In the genomic region with DNA sequence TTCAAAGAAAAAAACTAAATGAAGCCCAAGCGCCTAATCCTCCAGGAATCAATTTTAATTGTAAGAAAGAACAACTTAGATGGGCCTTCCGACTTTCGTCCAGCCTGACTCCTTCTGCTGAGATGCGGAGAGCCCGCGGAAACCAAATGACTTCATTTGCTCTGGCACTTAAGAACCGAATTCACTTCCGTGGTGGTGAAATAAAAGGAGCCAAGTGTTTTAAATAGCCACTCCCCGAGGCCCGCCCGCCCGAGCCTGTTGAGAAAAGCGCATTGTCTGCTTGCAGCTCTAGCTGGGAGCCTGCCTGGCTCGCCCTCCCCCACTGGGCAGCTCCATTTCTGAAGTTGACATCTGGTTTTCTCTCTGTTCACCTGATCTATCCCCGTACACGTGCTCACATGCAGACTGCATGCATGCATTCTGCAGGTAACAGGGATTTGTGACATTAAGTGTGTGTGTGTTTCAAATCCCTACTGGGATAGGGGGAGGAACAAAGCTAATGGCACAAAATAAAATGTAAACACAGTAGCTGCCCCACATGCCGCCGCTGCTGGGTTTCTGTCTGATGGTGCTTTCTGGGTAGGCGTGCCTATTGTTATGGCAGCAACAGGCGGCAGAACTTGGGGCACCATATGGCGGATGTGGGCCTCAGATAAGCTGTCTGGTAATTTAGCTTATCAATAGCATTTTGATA, we compare ENCODE assay signal across 1 cellular context.
TF ChIP-seq lines count a peak whose summit lies in the region.

No MANE protein-coding gene starts in this region.

TF ChIP-seq in H1, 55 proteins besides CTCF, POLR2A, EP300 and RAD21 (continued from another document):
- TF ChIP-seq JUN (IDR thresholded peaks at IDR 0.05; ENCODE audit: low read depth, low read length) (no peak), CEBPB (IDR thresholded peaks at IDR 0.05; ENCODE audit: low read depth, low read length) (no peak; the same call in 1 of the 2 replicates), SUZ12 (IDR thresholded peaks at IDR 0.05; ENCODE audit: low read length) (no peak), RBBP5 (IDR thresholded peaks at IDR 0.05; ENCODE audit: borderline replicate concordance, low read depth, low read length) (peak; percentile 74; the same call in 1 of the 2 replicates), MAFK (IDR thresholded peaks at IDR 0.05; ENCODE audit: low read depth, low read length) (no peak), CTBP2 (IDR thresholded peaks at IDR 0.05; ENCODE audit: borderline replicate concordance, insufficient read depth, insufficient read length, low read length) (peak; percentile 97), NRF1 (IDR thresholded peaks at IDR 0.05; ENCODE audit: low read depth, low read length) (no peak), KDM5A (IDR thresholded peaks at IDR 0.05; ENCODE audit: low read length) (no peak), EZH2 (IDR thresholded peaks at IDR 0.05; ENCODE audit: low read depth, low read length, severe bottlenecking) (no peak), TAF7 (optimal IDR thresholded peaks at IDR 0.05; ENCODE audit: borderline replicate concordance, low read depth, low read length) (no peak), HDAC2 (IDR thresholded peaks at IDR 0.05; ENCODE audit: borderline replicate concordance in 1 of 2, low read depth in 2 of 2, low read length in 2 of 2) (peak; percentile 47 to 97; a peak in 3 of 4 replicates), CREB1 (IDR thresholded peaks at IDR 0.05) (no peak; the same call in 1 of the 2 replicates), SAP30 (IDR thresholded peaks at IDR 0.05; ENCODE audit: insufficient read depth, insufficient replicate concordance, low read length) (peak; percentile 78), RXRA (IDR thresholded peaks at IDR 0.05; ENCODE audit: insufficient read depth, low read depth, low read length) (no peak), TBP (IDR thresholded peaks at IDR 0.05; ENCODE audit: low read depth, low read length) (peak; percentile 73), KDM1A (IDR thresholded peaks at IDR 0.05; ENCODE audit: borderline replicate concordance, low read length) (no peak), TAF1 (IDR thresholded peaks at IDR 0.05; ENCODE audit: low read depth, low read length) (0 out of 2 replicates have a peak, but pooled peaks have one; percentile 37), ZNF274 (IDR thresholded peaks at IDR 0.05; ENCODE audit: borderline replicate concordance, extremely low read depth, low read length) (no peak), CBX5 (IDR thresholded peaks at IDR 0.05; ENCODE audit: low read depth, low read length) (no peak), TEAD4 (IDR thresholded peaks at IDR 0.05; ENCODE audit: low read depth, low read length) (no peak), CHD2 (IDR thresholded peaks at IDR 0.05; ENCODE audit: low read length) (peak; percentile 54; the same call in 1 of the 2 replicates), CHD1 (IDR thresholded peaks at IDR 0.05; ENCODE audit: low read depth, low read length) (no peak), SP1 (IDR thresholded peaks at IDR 0.05; ENCODE audit: low read depth, low read length) (peak; percentile 12; the same call in 1 of the 2 replicates), ASH2L (IDR thresholded peaks at IDR 0.05; ENCODE audit: low read length) (peak; percentile 91), SIN3A (conservative IDR thresholded peaks at IDR 0.05 in 1 of 2, IDR thresholded peaks at IDR 0.05 in 1 of 2; ENCODE audit: low read depth in 1 of 2, low read length in 2 of 2) (peak; percentile 85 to 93; a peak in 2 of 4 replicates), SP2 (IDR thresholded peaks at IDR 0.05; ENCODE audit: low read length) (no peak), NANOG (IDR thresholded peaks at IDR 0.05; ENCODE audit: insufficient read depth, low read depth, low read length, poor library complexity, severe bottlenecking) (peak; percentile 33), EGR1 (IDR thresholded peaks at IDR 0.05; ENCODE audit: borderline replicate concordance, low read depth, low read length) (no peak), BCL11A (IDR thresholded peaks at IDR 0.05; ENCODE audit: low read depth in 2 of 2, low read length in 2 of 2) (no peak), SP4 (IDR thresholded peaks at IDR 0.05; ENCODE audit: low read length) (0 out of 2 replicates have a peak, but pooled peaks have one; percentile 64), BRCA1 (IDR thresholded peaks at IDR 0.05; ENCODE audit: low read depth, low read length) (no peak)
- TF ChIP-seq, protein P1, sequence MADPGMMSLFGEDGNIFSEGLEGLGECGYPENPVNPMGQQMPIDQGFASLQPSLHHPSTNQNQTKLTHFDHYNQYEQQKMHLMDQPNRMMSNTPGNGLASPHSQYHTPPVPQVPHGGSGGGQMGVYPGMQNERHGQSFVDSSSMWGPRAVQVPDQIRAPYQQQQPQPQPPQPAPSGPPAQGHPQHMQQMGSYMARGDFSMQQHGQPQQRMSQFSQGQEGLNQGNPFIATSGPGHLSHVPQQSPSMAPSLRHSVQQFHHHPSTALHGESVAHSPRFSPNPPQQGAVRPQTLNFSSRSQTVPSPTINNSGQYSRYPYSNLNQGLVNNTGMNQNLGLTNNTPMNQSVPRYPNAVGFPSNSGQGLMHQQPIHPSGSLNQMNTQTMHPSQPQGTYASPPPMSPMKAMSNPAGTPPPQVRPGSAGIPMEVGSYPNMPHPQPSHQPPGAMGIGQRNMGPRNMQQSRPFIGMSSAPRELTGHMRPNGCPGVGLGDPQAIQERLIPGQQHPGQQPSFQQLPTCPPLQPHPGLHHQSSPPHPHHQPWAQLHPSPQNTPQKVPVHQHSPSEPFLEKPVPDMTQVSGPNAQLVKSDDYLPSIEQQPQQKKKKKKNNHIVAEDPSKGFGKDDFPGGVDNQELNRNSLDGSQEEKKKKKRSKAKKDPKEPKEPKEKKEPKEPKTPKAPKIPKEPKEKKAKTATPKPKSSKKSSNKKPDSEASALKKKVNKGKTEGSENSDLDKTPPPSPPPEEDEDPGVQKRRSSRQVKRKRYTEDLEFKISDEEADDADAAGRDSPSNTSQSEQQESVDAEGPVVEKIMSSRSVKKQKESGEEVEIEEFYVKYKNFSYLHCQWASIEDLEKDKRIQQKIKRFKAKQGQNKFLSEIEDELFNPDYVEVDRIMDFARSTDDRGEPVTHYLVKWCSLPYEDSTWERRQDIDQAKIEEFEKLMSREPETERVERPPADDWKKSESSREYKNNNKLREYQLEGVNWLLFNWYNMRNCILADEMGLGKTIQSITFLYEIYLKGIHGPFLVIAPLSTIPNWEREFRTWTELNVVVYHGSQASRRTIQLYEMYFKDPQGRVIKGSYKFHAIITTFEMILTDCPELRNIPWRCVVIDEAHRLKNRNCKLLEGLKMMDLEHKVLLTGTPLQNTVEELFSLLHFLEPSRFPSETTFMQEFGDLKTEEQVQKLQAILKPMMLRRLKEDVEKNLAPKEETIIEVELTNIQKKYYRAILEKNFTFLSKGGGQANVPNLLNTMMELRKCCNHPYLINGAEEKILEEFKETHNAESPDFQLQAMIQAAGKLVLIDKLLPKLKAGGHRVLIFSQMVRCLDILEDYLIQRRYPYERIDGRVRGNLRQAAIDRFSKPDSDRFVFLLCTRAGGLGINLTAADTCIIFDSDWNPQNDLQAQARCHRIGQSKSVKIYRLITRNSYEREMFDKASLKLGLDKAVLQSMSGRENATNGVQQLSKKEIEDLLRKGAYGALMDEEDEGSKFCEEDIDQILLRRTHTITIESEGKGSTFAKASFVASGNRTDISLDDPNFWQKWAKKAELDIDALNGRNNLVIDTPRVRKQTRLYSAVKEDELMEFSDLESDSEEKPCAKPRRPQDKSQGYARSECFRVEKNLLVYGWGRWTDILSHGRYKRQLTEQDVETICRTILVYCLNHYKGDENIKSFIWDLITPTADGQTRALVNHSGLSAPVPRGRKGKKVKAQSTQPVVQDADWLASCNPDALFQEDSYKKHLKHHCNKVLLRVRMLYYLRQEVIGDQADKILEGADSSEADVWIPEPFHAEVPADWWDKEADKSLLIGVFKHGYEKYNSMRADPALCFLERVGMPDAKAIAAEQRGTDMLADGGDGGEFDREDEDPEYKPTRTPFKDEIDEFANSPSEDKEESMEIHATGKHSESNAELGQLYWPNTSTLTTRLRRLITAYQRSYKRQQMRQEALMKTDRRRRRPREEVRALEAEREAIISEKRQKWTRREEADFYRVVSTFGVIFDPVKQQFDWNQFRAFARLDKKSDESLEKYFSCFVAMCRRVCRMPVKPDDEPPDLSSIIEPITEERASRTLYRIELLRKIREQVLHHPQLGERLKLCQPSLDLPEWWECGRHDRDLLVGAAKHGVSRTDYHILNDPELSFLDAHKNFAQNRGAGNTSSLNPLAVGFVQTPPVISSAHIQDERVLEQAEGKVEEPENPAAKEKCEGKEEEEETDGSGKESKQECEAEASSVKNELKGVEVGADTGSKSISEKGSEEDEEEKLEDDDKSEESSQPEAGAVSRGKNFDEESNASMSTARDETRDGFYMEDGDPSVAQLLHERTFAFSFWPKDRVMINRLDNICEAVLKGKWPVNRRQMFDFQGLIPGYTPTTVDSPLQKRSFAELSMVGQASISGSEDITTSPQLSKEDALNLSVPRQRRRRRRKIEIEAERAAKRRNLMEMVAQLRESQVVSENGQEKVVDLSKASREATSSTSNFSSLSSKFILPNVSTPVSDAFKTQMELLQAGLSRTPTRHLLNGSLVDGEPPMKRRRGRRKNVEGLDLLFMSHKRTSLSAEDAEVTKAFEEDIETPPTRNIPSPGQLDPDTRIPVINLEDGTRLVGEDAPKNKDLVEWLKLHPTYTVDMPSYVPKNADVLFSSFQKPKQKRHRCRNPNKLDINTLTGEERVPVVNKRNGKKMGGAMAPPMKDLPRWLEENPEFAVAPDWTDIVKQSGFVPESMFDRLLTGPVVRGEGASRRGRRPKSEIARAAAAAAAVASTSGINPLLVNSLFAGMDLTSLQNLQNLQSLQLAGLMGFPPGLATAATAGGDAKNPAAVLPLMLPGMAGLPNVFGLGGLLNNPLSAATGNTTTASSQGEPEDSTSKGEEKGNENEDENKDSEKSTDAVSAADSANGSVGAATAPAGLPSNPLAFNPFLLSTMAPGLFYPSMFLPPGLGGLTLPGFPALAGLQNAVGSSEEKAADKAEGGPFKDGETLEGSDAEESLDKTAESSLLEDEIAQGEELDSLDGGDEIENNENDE (IDR thresholded peaks at IDR 0.05; ENCODE audit: insufficient replicate concordance, low read length) = peak; percentile 57
- TF ChIP-seq, protein P2, sequence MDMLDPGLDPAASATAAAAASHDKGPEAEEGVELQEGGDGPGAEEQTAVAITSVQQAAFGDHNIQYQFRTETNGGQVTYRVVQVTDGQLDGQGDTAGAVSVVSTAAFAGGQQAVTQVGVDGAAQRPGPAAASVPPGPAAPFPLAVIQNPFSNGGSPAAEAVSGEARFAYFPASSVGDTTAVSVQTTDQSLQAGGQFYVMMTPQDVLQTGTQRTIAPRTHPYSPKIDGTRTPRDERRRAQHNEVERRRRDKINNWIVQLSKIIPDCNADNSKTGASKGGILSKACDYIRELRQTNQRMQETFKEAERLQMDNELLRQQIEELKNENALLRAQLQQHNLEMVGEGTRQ (IDR thresholded peaks at IDR 0.05; ENCODE audit: low read length) = peak; percentile 47; the same call in 1 of the 2 replicates
- TF ChIP-seq, protein P3, sequence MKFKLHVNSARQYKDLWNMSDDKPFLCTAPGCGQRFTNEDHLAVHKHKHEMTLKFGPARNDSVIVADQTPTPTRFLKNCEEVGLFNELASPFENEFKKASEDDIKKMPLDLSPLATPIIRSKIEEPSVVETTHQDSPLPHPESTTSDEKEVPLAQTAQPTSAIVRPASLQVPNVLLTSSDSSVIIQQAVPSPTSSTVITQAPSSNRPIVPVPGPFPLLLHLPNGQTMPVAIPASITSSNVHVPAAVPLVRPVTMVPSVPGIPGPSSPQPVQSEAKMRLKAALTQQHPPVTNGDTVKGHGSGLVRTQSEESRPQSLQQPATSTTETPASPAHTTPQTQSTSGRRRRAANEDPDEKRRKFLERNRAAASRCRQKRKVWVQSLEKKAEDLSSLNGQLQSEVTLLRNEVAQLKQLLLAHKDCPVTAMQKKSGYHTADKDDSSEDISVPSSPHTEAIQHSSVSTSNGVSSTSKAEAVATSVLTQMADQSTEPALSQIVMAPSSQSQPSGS (IDR thresholded peaks at IDR 0.05; ENCODE audit: low read length) = peak; percentile 81; the same call in 1 of the 2 replicates
- TF ChIP-seq, protein P4, sequence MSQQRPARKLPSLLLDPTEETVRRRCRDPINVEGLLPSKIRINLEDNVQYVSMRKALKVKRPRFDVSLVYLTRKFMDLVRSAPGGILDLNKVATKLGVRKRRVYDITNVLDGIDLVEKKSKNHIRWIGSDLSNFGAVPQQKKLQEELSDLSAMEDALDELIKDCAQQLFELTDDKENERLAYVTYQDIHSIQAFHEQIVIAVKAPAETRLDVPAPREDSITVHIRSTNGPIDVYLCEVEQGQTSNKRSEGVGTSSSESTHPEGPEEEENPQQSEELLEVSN (IDR thresholded peaks at IDR 0.05) = no peak; the same call in 1 of the 2 replicates
- TF ChIP-seq, protein P5, sequence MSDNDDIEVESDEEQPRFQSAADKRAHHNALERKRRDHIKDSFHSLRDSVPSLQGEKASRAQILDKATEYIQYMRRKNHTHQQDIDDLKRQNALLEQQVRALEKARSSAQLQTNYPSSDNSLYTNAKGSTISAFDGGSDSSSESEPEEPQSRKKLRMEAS (IDR thresholded peaks at IDR 0.05) = peak; percentile 88
